Comparison of ENCODE assay signal across 22 cellular contexts in genomic region chr3:122874116-122874515, GRCh38.
DNase-seq lines count a peak whose midpoint lies in the region; ATAC-seq and TF ChIP-seq lines count a peak whose summit lies in the region.
"Had no signal": no experiment of that assay in that cellular context is flagged by ENCODE, and none has a peak within 500 bp of the region (broad histone marks: within the 10 kb centered on the region; RNA-seq: fewer than 3 reads in every experiment).

No MANE protein-coding gene starts in this region.

- H3K9me3 ChIP-seq in BLaER1 (no peaks in the 10 kb centered on the region), Karpas-422 (ENCODE audit: low read length) (no peaks in the 10 kb centered on the region), SK-N-SH (no peaks in the 10 kb centered on the region), tibial nerve (no peaks in the 10 kb centered on the region)
- H3K9me3 ChIP-seq: MG63, SJCRH30 had no signal

- POLR2A ChIA-PET in SK-N-SH (lab: Yijun Ruan, JAX) (no interaction called here), T-cell (lab: Charles Lee) (interaction anchor here in 1 of 2 donors (0.6 kb wide), 1 partner anchor 9 kb away, joined by 3 read pairs; no protein-coding TSS in a partner anchor)

- TF ChIP-seq CTCF in SK-N-SH (IDR thresholded peaks at IDR 0.05) (no peak), glutamatergic neuron (IDR thresholded peaks at IDR 0.05; ENCODE audit: partially characterized antibody, unreplicated experiment) (no peak), tibial nerve (IDR thresholded peaks at IDR 0.05) (no peak)

- H3K36me3 ChIP-seq in BLaER1 (no peaks in the 10 kb centered on the region), Karpas-422 (ENCODE audit: insufficient read depth, low read length) (no peaks in the 10 kb centered on the region), SK-N-SH (replicated peaks in 1 of 2; ENCODE audit: control insufficient read depth in 1 of 2, insufficient read depth in 2 of 2, low read length in 1 of 2) (no peaks in the 10 kb centered on the region), tibial nerve (peaks cover 0 to 28% (median 0%) of the 10 kb centered on the region in 3 donors)
- H3K36me3 ChIP-seq: MG63 had no signal

- H3K9ac ChIP-seq in BLaER1 (peak overlapping the region; percentile 18; the same call in 1 of the 2 replicates), Karpas-422 (ENCODE audit: low read length) (no peak overlapping the region), SK-N-SH (no peak overlapping the region)

- H3K9me2 ChIP-seq in Karpas-422 (replicated peaks; ENCODE audit: insufficient read depth, low read length) (no peaks in the 10 kb centered on the region), SK-N-SH (no peaks in the 10 kb centered on the region)

- CTCF ChIA-PET in SK-N-SH (lab: Yijun Ruan, JAX), result interaction anchor here (0.6 to 2.3 kb wide), 3 partner anchors 8 to 68 kb away, joined by 3 to 8 read pairs (median 4); no protein-coding TSS in a partner anchor
- CTCF ChIA-PET in T-cell (lab: Charles Lee), result no interaction called here

- no peaks in the 10 kb centered on the region for H4K20me1 ChIP-seq in BLaER1
- H4K20me1 ChIP-seq in Karpas-422 (ENCODE audit: insufficient read depth, low read depth, low read length), result no peaks in the 10 kb centered on the region
- no peaks in the 10 kb centered on the region for H4K20me1 ChIP-seq in SK-N-SH (ENCODE audit: insufficient read depth)

- TF ChIP-seq RAD21 in SK-N-SH (IDR thresholded peaks at IDR 0.05; ENCODE audit: low read length), result no peak

- H3K27me3 Mint-ChIP-seq in glutamatergic neuron (ENCODE audit: unreplicated experiment), result no peaks in the 10 kb centered on the region
- no peaks in the 10 kb centered on the region for H3K27me3 Mint-ChIP-seq in T-cell
- H3K27me3 Mint-ChIP-seq: B cell; CD4-positive, CD25-positive, alpha-beta regulatory T cell had no signal

- peak overlapping the region; percentile 56 for H3K27ac Mint-ChIP-seq in glutamatergic neuron (ENCODE audit: unreplicated experiment)
- H3K27ac Mint-ChIP-seq in T-cell, result no peak overlapping the region
- H3K27ac Mint-ChIP-seq: B cell; CD4-positive, CD25-positive, alpha-beta regulatory T cell had no signal

- peak; percentile 9 for DNase-seq in Karpas-422
- DNase-seq in SK-N-SH, result peak; percentile 35
- DNase-seq in glutamatergic neuron, result no peak
- no peak for DNase-seq in T-cell
- no peak for DNase-seq in ecto neural progenitor cell (ENCODE audit: low spot score)
- no peak for DNase-seq in tibial nerve (ENCODE audit: low spot score in 2 of 2)
- DNase-seq: CD4-positive, CD25-positive, alpha-beta regulatory T cell; DMS79; EL; GDM1; GOT3; HCEC 1CT; KBM-7; MG63; NCI-H2029; NCI-H446; NCI-H526; PC-3; SJCRH30 had no signal

- H3K4me3 Mint-ChIP-seq in glutamatergic neuron (ENCODE audit: unreplicated experiment), result peak overlapping the region; percentile 27
- no peak overlapping the region for H3K4me3 Mint-ChIP-seq in T-cell
- H3K4me3 Mint-ChIP-seq: B cell; CD4-positive, CD25-positive, alpha-beta regulatory T cell had no signal

- 71% methylated on average over 4 of the region's 4 CpGs for WGBS in SK-N-SH (ENCODE audit: low lambda C conversion rate)
- WGBS in tibial nerve, 2 donors, result 89 to 97% methylated on average over 4 of the region's 4 CpGs

- no peak overlapping the region; the same call in 1 of the 2 replicates for H3K27ac ChIP-seq in BLaER1
- H3K27ac ChIP-seq in Karpas-422 (ENCODE audit: low read length), result no peak overlapping the region
- peak overlapping the region in 1 of 2 experiments; percentile 71; a peak in 2 of 4 replicates for H3K27ac ChIP-seq in SK-N-SH (ENCODE audit: low read depth in 2 of 2, low read length in 1 of 2)
- H3K27ac ChIP-seq in tibial nerve, result no peak overlapping the region
- H3K27ac ChIP-seq: SJCRH30 had no signal

- H3K4me1 Mint-ChIP-seq in glutamatergic neuron (ENCODE audit: low read depth, unreplicated experiment) (peaks cover 42% of the 10 kb centered on the region), T-cell (peaks cover 15 to 19% (median 18%) of the 10 kb centered on the region in 3 donors)

- H3K4me1 ChIP-seq in BLaER1, result peaks cover 48% of the 10 kb centered on the region
- H3K4me1 ChIP-seq in Karpas-422 (ENCODE audit: low read length), result no peaks in the 10 kb centered on the region
- H3K4me1 ChIP-seq in SK-N-SH (ENCODE audit: control insufficient read depth in 1 of 2, insufficient read depth in 2 of 2, low read depth in 1 of 2, low read length in 1 of 2), result peaks cover 0 to 15% of the 10 kb centered on the region in 2 experiments; a peak in 2 of 4 replicates
- no peaks in the 10 kb centered on the region for H3K4me1 ChIP-seq in tibial nerve
- H3K4me1 ChIP-seq: SJCRH30 had no signal

- H2AFZ ChIP-seq in Karpas-422 (ENCODE audit: low read length) (no peak overlapping the region), SK-N-SH (ENCODE audit: low read depth) (no peak overlapping the region)

- ATAC-seq in T-cell (replicated peaks in 1 of 4), result no peak
- ATAC-seq: GM12878, PC-3 had no signal

- no peak for TF ChIP-seq POLR2A in tibial nerve (IDR thresholded peaks at IDR 0.05)

- no peaks in the 10 kb centered on the region for H3K27me3 ChIP-seq in BLaER1
- H3K27me3 ChIP-seq in Karpas-422 (ENCODE audit: low read length), result no peaks in the 10 kb centered on the region
- H3K27me3 ChIP-seq in SK-N-SH (ENCODE audit: insufficient read depth), result no peaks in the 10 kb centered on the region
- no peaks in the 10 kb centered on the region for H3K27me3 ChIP-seq in tibial nerve
- H3K27me3 ChIP-seq: MG63, SJCRH30 had no signal

- H3K4me2 ChIP-seq in BLaER1 (peak overlapping the region; percentile 74), Karpas-422 (ENCODE audit: low read depth, low read length, poor library complexity, severe bottlenecking) (no peak overlapping the region), SK-N-SH (no peak overlapping the region)

- no peaks in the 10 kb centered on the region for H3K79me2 ChIP-seq in Karpas-422 (ENCODE audit: low read length)
- no peaks in the 10 kb centered on the region for H3K79me2 ChIP-seq in SK-N-SH (ENCODE audit: insufficient read depth)

- H3K36me3 Mint-ChIP-seq in glutamatergic neuron (ENCODE audit: unreplicated experiment) (no peaks in the 10 kb centered on the region), T-cell (peaks cover 41% of the 10 kb centered on the region)

- TF ChIP-seq EP300 in SK-N-SH (IDR thresholded peaks at IDR 0.05; ENCODE audit: borderline replicate concordance in 1 of 2, low read depth in 1 of 2, low read length in 1 of 2), result peak in 1 of 2 experiments; percentile 81; a peak in 2 of 4 replicates
- TF ChIP-seq EP300 in tibial nerve (IDR thresholded peaks at IDR 0.05), result no peak

- H3K9me3 Mint-ChIP-seq in glutamatergic neuron (ENCODE audit: unreplicated experiment), result peaks cover 5% of the 10 kb centered on the region
- H3K9me3 Mint-ChIP-seq in T-cell, result no peaks in the 10 kb centered on the region

- H3K4me3 ChIP-seq in BLaER1 (no peak overlapping the region), Karpas-422 (ENCODE audit: low read length) (no peak overlapping the region), SK-N-SH (ENCODE audit: low read depth in 2 of 2, low read length in 1 of 2) (no peak overlapping the region), tibial nerve (no peak overlapping the region)
- H3K4me3 ChIP-seq: GM12878, MG63, SJCRH30 had no signal

- H3F3A ChIP-seq in SK-N-SH (replicated peaks; ENCODE audit: insufficient read depth), result no peaks in the 10 kb centered on the region

TF ChIP-seq in SK-N-SH, 30 proteins besides CTCF, POLR2A, EP300 and RAD21 (continues in another document):
- TF ChIP-seq FOXJ3 (CRISPR knock-in tag; IDR thresholded peaks at IDR 0.05), result 0 out of 2 replicates have a peak, but pooled peaks have one; percentile 50
- TF ChIP-seq TCF12 (IDR thresholded peaks at IDR 0.05), result peak; percentile 29; the same call in 1 of the 2 replicates
- TF ChIP-seq SMC3 (IDR thresholded peaks at IDR 0.05; ENCODE audit: low read depth, low read length), result no peak
- no peak for TF ChIP-seq REST (IDR thresholded peaks at IDR 0.05; ENCODE audit: low read depth, low read length)
- TF ChIP-seq PBX3 (IDR thresholded peaks at IDR 0.05), result no peak

Comparison
In these comparisons a context has a peak if more than half of its experiments do, and no peak if none do; other contexts are left out.
1. DNase-seq: peak in Karpas-422 (single experiment) and SK-N-SH (single experiment); none in glutamatergic neuron (single experiment), T-cell (0 of 34), ecto neural progenitor cell (single experiment) and tibial nerve (0 of 2).